13 cellular contexts compared by ENCODE assay signal in the genomic region with DNA sequence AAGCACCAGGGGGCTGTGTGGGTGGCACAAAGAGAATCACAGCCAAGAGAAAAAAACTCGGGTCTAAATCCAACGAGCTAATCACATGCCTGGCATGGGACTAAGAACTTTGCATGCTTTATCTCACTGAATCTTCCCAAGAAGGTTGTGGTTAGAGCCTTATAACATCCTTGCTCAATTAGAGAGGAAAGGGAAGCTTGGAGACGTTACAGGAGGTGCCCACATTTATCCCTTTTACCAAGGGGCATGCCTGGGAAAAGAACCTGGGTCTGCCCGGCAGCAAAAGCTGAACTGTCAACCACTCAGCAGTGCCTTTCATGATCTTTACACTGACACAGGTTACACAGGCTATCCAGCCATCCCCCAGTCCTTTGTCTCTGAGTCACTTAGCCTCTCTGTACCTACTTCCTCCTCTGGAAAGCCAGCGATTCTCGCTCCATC.
DNase-seq lines count a peak whose midpoint lies in the region; FAIRE-seq and TF ChIP-seq lines count a peak whose summit lies in the region.
"Had no signal": no experiment of that assay in that cellular context is flagged by ENCODE, and none has a peak within 500 bp of the region (broad histone marks: within the 10 kb centered on the region; RNA-seq: fewer than 3 reads in every experiment).

No MANE protein-coding gene starts in this region.

- in situ Hi-C loops in brain microvascular endothelial cell (cut with HindIII; ENCODE audit: low pct_ligation_motif_present, low sequenced_read_pairs), result no loop called here

- no peaks in the 10 kb centered on the region for H3K36me3 ChIP-seq in breast epithelium
- H3K36me3 ChIP-seq in brain microvascular endothelial cell (replicated peaks), result peaks cover 9% of the 10 kb centered on the region
- H3K36me3 ChIP-seq: transverse colon, WERI-Rb-1 had no signal

- POLR2A ChIA-PET in MCF 10A (lab: Yijun Ruan, JAX), result interaction anchor here (1.6 to 2.2 kb wide), 3 partner anchors 116 to 123 kb away, joined by 4 to 9 read pairs (median 4); no protein-coding TSS in a partner anchor

- no peak overlapping the region for H3K4me3 Mint-ChIP-seq in MCF 10A (ENCODE audit: unreplicated experiment)
- H3K4me3 Mint-ChIP-seq in progenitor cell of endocrine pancreas (ENCODE audit: low read depth), result no peak overlapping the region

- H3K9me3 ChIP-seq in breast epithelium, result no peaks in the 10 kb centered on the region
- H3K9me3 ChIP-seq: transverse colon had no signal

- H3K36me3 Mint-ChIP-seq in MCF 10A (ENCODE audit: insufficient read depth, unreplicated experiment) (no peaks in the 10 kb centered on the region), progenitor cell of endocrine pancreas (ENCODE audit: insufficient read depth) (peaks cover 8% of the 10 kb centered on the region)

- intact Hi-C loops in MCF 10A (cut with micrococcal nuclease) (no loop called here), breast epithelium (cut with DNase I; ENCODE audit: low total_unique reads) (loop anchor here (5.0 kb wide), 1 partner anchor 115 kb away; no protein-coding TSS in a partner anchor)

- DNase-seq in MCF 10A (ENCODE audit: unreplicated experiment), result peak; percentile 17
- DNase-seq in breast epithelium (ENCODE audit: low spot score in 2 of 2), result no peak
- DNase-seq in HK-2 (ENCODE audit: unreplicated experiment), result peak; percentile 22
- peak; percentile 50 for DNase-seq in brain microvascular endothelial cell
- peak; percentile 34 for DNase-seq in urothelium cell line (ENCODE audit: low spot score)
- no peak for DNase-seq in 8988T
- no peak for DNase-seq in progenitor cell of endocrine pancreas (ENCODE audit: low spot score, unreplicated experiment)
- DNase-seq in HT-29 (ENCODE audit: low spot score), result no peak
- DNase-seq: amygdala; NCI-H2171 treated with DMSO at 0.1 percent for 48 hours; stimulated activated CD4-positive, alpha-beta T cell treated with anti-CD3 and anti-CD28 coated beads, Interleukin-4, amount 100 ng/mL, for 24 hours; transverse colon; WERI-Rb-1 had no signal

- no peak overlapping the region for H3K27ac ChIP-seq in breast epithelium
- H3K27ac ChIP-seq in brain microvascular endothelial cell, result peak overlapping the region; percentile 83
- H3K27ac ChIP-seq: transverse colon, WERI-Rb-1 had no signal

- no peak for FAIRE-seq in urothelium cell line (lab: Jason Lieb, UNC)

- TF ChIP-seq POLR2A in breast epithelium (IDR thresholded peaks at IDR 0.05), result no peak

- no TSS peak for BruUV-seq in MCF 10A (replicated peaks; lab: Mats Ljungman, UMichigan)

- H3K9me3 Mint-ChIP-seq in MCF 10A (ENCODE audit: unreplicated experiment), result no peaks in the 10 kb centered on the region
- peaks cover 3% of the 10 kb centered on the region for H3K9me3 Mint-ChIP-seq in progenitor cell of endocrine pancreas (ENCODE audit: low read depth)

- H3K4me1 ChIP-seq in breast epithelium, result no peaks in the 10 kb centered on the region

- H3K27me3 ChIP-seq in breast epithelium (no peaks in the 10 kb centered on the region), brain microvascular endothelial cell (replicated peaks) (no peaks in the 10 kb centered on the region)
- H3K27me3 ChIP-seq: transverse colon had no signal

- H3K4me1 Mint-ChIP-seq in MCF 10A (ENCODE audit: insufficient read depth, unreplicated experiment) (peaks cover 18% of the 10 kb centered on the region), progenitor cell of endocrine pancreas (ENCODE audit: low read depth) (no peaks in the 10 kb centered on the region)

- no peaks in the 10 kb centered on the region for H3K27me3 Mint-ChIP-seq in MCF 10A (ENCODE audit: insufficient read depth, unreplicated experiment)
- peaks cover 13% of the 10 kb centered on the region for H3K27me3 Mint-ChIP-seq in progenitor cell of endocrine pancreas

- TF ChIP-seq CTCF in MCF 10A (IDR thresholded peaks at IDR 0.05; ENCODE audit: unreplicated experiment) (no peak), breast epithelium (IDR thresholded peaks at IDR 0.05) (no peak), brain microvascular endothelial cell (IDR thresholded peaks at IDR 0.05; ENCODE audit: low read depth, low read length, missing control alignments) (no peak), progenitor cell of endocrine pancreas (IDR thresholded peaks at IDR 0.05; ENCODE audit: unreplicated experiment) (no peak)

- CTCF ChIA-PET in MCF 10A (lab: Yijun Ruan, JAX), result interaction anchor here (0.6 to 4.1 kb wide), 16 partner anchors 10 to 1154 kb away, joined by 3 to 46 read pairs (median 4); no protein-coding TSS in a partner anchor

- no peak overlapping the region for H3K27ac Mint-ChIP-seq in MCF 10A (ENCODE audit: low read depth, unreplicated experiment)
- H3K27ac Mint-ChIP-seq in progenitor cell of endocrine pancreas, result no peak overlapping the region

- no peak overlapping the region for H3K4me3 ChIP-seq in breast epithelium
- no peak overlapping the region for H3K4me3 ChIP-seq in brain microvascular endothelial cell (ENCODE audit: low read depth, low read length)
- H3K4me3 ChIP-seq: transverse colon had no signal

Comparison
In these comparisons a context has a peak if more than half of its experiments do, and no peak if none do; other contexts are left out.
1. DNase-seq: peak in MCF 10A (single experiment), HK-2 (single experiment), brain microvascular endothelial cell (single experiment) and urothelium cell line (single experiment); none in breast epithelium (0 of 2), 8988T (single experiment), progenitor cell of endocrine pancreas (single experiment) and HT-29 (single experiment).